In the genomic region with DNA sequence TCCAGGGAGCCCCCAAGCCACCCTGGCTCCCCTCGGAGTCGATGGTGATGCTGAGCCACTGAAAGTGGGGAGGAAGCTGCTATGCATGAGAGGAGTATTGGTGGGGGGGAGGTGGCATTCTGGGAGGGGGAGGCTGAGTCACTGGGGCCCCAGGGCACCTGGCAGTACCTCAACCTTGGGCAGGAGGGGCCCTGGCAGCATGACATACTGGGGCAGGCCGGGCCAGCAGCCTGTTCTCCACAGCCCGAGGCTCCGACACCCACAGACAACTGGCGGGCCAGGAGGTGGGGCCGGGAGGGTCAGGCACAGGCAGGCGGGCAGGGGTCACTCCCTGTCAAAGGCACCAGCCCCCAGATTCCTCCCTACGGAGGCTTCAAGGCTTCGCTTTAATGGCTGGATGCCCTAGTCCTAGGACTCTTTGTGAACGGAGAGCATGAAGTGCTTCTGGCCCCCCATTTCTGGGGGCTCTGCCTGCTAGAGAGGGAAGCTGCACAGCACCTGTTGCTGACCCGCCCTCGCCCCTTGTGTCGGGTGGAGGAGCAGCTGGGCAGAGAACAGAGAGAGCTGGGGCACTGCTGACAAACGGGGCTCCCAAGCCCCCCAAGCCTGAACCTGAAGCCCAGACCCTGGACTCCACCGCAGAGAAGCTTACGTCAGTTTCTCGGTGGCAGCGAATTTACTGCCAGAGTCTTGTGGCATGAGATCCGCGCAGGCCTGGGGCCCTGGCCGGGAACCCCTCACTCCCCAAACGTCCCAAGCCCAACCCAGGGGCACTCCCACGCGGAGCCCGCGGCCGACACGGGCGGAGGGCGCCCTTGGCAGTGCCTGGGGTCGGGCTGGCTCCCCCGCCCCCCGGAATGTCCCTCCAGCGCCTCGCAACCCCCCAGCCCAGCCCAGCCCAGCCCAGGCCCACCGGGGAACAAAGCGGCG, we compare ENCODE assay signal across 8 cellular contexts. TPM values are rescaled to one million over a fixed set of nuclear protein-coding genes. Genes with fewer than 3 reads are reported as not detected.
DNase-seq lines count a peak whose midpoint lies in the region; ATAC-seq and TF ChIP-seq lines count a peak whose summit lies in the region.

No MANE protein-coding gene starts in this region.

- POLR2A ChIA-PET in naive thymus-derived CD8-positive, alpha-beta T cell (lab: Charles Lee), result interaction anchor here (1.0 to 1.1 kb wide), 2 partner anchors 11 to 58 kb away, joined by 3 read pairs; a partner anchor contains a TSS

- peak overlapping the region in 9 of 10 donors; percentile 9 to 75 (median 59) for H3K4me3 Mint-ChIP-seq in naive thymus-derived CD8-positive, alpha-beta T cell

- ATAC-seq in naive thymus-derived CD8-positive, alpha-beta T cell, result no peak
- ATAC-seq in HG02623 (IDR thresholded peaks at IDR 0.05; ENCODE audit: unreplicated experiment) (no peak), HG03108 (IDR thresholded peaks at IDR 0.05; ENCODE audit: unreplicated experiment) (no peak)

- H3K4me1 ChIP-seq in SJSA1 (replicated peaks), result peaks cover 47% of the 10 kb centered on the region

- H3K27ac Mint-ChIP-seq in naive thymus-derived CD8-positive, alpha-beta T cell, result peak overlapping the region in 4 of 10 donors; percentile 15 to 34 (median 24)

- peaks cover 2% of the 10 kb centered on the region; the same call in 1 of the 2 replicates for H3K9me3 ChIP-seq in SJSA1 (replicated peaks)

- peaks cover 0 to 14% (median 4%) of the 10 kb centered on the region in 3 donors for H3K36me3 Mint-ChIP-seq in naive thymus-derived CD8-positive, alpha-beta T cell

- H3K4me3 ChIP-seq in GM06990 (replicated peaks; ENCODE audit: low read depth, low read length) (peak overlapping the region; percentile 68), SJSA1 (peak overlapping the region; percentile 97), epithelial cell of esophagus (ENCODE audit: low read length) (peak overlapping the region; percentile 67)

- no peaks in the 10 kb centered on the region for H3K9me3 Mint-ChIP-seq in naive thymus-derived CD8-positive, alpha-beta T cell

- peak overlapping the region; percentile 74 for H3K27ac ChIP-seq in SJSA1

- no peaks in the 10 kb centered on the region for H3K27me3 Mint-ChIP-seq in naive thymus-derived CD8-positive, alpha-beta T cell

- H3K36me3 ChIP-seq in GM06990 (ENCODE audit: control insufficient read depth, insufficient read depth, low read length), result peaks cover 2% of the 10 kb centered on the region
- peaks cover 75% of the 10 kb centered on the region for H3K36me3 ChIP-seq in SJSA1

- DNase-seq in GM06990 (ENCODE audit: extremely low read depth, insufficient read length), result no peak
- DNase-seq in SJSA1 (ENCODE audit: low read depth in 1 of 2, low spot score in 2 of 2), result peak in 1 of 2 experiments; percentile 38
- DNase-seq in epithelial cell of esophagus (ENCODE audit: low read depth), result peak; percentile 88
- peak in 1 of 10 donors; percentile 6 for DNase-seq in naive thymus-derived CD8-positive, alpha-beta T cell
- DNase-seq in HUDEP-2 (lab: John Stamatoyannopoulos, UW; ENCODE audit: unreplicated experiment in 76 of 76), result no peak
- DNase-seq in NOMO-1 (lab: John Stamatoyannopoulos, UW; ENCODE audit: unreplicated experiment in 2 of 2), result no peak

- peaks cover 13 to 27% (median 25%) of the 10 kb centered on the region in 4 donors for H3K4me1 Mint-ChIP-seq in naive thymus-derived CD8-positive, alpha-beta T cell

- H3K27me3 ChIP-seq in GM06990 (replicated peaks; ENCODE audit: control insufficient read depth, insufficient read depth, low read length), result no peaks in the 10 kb centered on the region; the same call in 1 of the 2 replicates
- no peaks in the 10 kb centered on the region for H3K27me3 ChIP-seq in SJSA1 (replicated peaks)

- TF ChIP-seq CTCF in GM06990 (IDR thresholded peaks at IDR 0.05; ENCODE audit: insufficient read depth, low read length, poor library complexity, severe bottlenecking) (no peak), epithelial cell of esophagus (IDR thresholded peaks at IDR 0.05; ENCODE audit: insufficient read depth, low read depth, low read length, missing control alignments) (no peak)

RNA-seq across cellular contexts. Expression of a gene that starts 0.8 kb away (rescaled TPM):
- 14.2 and 19.7 TPM in 2 replicates for total RNA-seq in SJSA1 (2014; rRNA removed; shearing (Covaris generic))
- total RNA-seq in naive thymus-derived CD8-positive, alpha-beta T cell, result under 1 TPM; 0.65 to 0.80 TPM
- under 1 TPM; 0.05 to 0.62 (median 0.61) TPM for polyA plus RNA-seq in naive thymus-derived CD8-positive, alpha-beta T cell

RNA-seq across cellular contexts. Expression of a gene that starts 1.8 kb away (rescaled TPM):
- 54.0 and 78.4 TPM in 2 replicates for total RNA-seq in SJSA1 (2014; rRNA removed; shearing (Covaris generic))
- total RNA-seq in naive thymus-derived CD8-positive, alpha-beta T cell, result 10 to 100 TPM; 53.1 to 54.4 TPM
- 100 to 1,000 TPM in 2 of 3 donors, 10 to 100 TPM in 1; 98.2 to 121 (median 103) TPM for polyA plus RNA-seq in naive thymus-derived CD8-positive, alpha-beta T cell

RNA-seq across cellular contexts. Expression of a gene that starts 10.9 kb away (rescaled TPM):
- total RNA-seq in SJSA1 (2014; rRNA removed; shearing (Covaris generic)), result 5.8 and 6.6 TPM in 2 replicates
- total RNA-seq in naive thymus-derived CD8-positive, alpha-beta T cell, result 10 to 100 TPM; 30.3 to 30.6 TPM
- 10 to 100 TPM; 13.4 to 21.8 (median 15.0) TPM for polyA plus RNA-seq in naive thymus-derived CD8-positive, alpha-beta T cell

RNA-seq across cellular contexts. Expression of a gene that starts 58.1 kb away (rescaled TPM):
- total RNA-seq in SJSA1 (2014; rRNA removed; shearing (Covaris generic)), result 62.9 and 109 TPM in 2 replicates
- 100 to 1,000 TPM; 102 to 108 TPM for total RNA-seq in naive thymus-derived CD8-positive, alpha-beta T cell
- polyA plus RNA-seq in naive thymus-derived CD8-positive, alpha-beta T cell, result 10 to 100 TPM in 2 of 3 donors, 1 to 10 TPM in 1; 8.4 to 23.5 (median 11.5) TPM
